In genomic region chr12:1034243-1034642, GRCh38 we compare ENCODE assay signal across 30 cellular contexts.
"Had no signal": no experiment of that assay in that cellular context is flagged by ENCODE, and none has a peak within 500 bp of the region (broad histone marks: within the 10 kb centered on the region; RNA-seq: fewer than 3 reads in every experiment).

No MANE protein-coding gene starts in this region.

- H3K4me3 ChIP-seq: ascending aorta, cardiac muscle cell had no signal

- H3K27ac ChIP-seq: ascending aorta, cardiac muscle cell, VCaP had no signal

- H3K27me3 ChIP-seq: ascending aorta, cardiac muscle cell had no signal

- H3K4me1 ChIP-seq: ascending aorta had no signal

- ATAC-seq: activated CD4-positive, alpha-beta T cell treated with anti-CD3 and anti-CD28 coated beads for 36 hours; activated CD4-positive, CD25-positive, alpha-beta regulatory T cell treated with anti-CD3 and anti-CD28 coated beads, Interleukin-2, amount 50 U/mL, for 24 hours; activated CD8-positive, alpha-beta memory T cell treated with anti-CD3 and anti-CD28 coated beads, Interleukin-2, amount 10 ng/mL, durations not matched to agents 7 days and 5 days; activated CD8-positive, alpha-beta T cell treated with anti-CD3 and anti-CD28 coated beads, Interleukin-2, amount 10 ng/mL, durations not matched to agents 7 days and 5 days; activated naive CD8-positive, alpha-beta T cell treated with anti-CD3 and anti-CD28 coated beads, Interleukin-2, amount 50 U/mL, for 24 hours had no signal

- H3K36me3 ChIP-seq: cardiac muscle cell had no signal

- FAIRE-seq: bronchial epithelial cell, TTC549 had no signal

- H3K9me3 ChIP-seq: ascending aorta had no signal

- DNase-seq: activated CD4-positive, alpha-beta memory T cell treated with anti-CD3 and anti-CD28 coated beads, Interleukin-2, amount 10 ng/mL, durations not matched to agents 7 days and 5 days; activated CD4-positive, alpha-beta T cell treated with anti-CD3 and anti-CD28 coated beads for 1 hour; activated CD4-positive, alpha-beta T cell treated with anti-CD3 and anti-CD28 coated beads for 36 hours; activated CD4-positive, alpha-beta T cell treated with anti-CD3 and anti-CD28 coated beads for 48 hours; activated CD4-positive, alpha-beta T cell treated with anti-CD3 and anti-CD28 coated beads, Interleukin-2, amount 10 ng/mL, durations not matched to agents 7 days and 5 days; activated CD4-positive, alpha-beta T cell treated with anti-CD3 and anti-CD28 coated beads, Interleukin-2, amount 50 U/mL, for 48 hours; activated CD4-positive, CD25-positive, alpha-beta regulatory T cell; activated CD8-positive, alpha-beta memory T cell treated with anti-CD3 and anti-CD28 coated beads for 24 hours; activated CD8-positive, alpha-beta memory T cell treated with anti-CD3 and anti-CD28 coated beads, Interleukin-2, amount 10 ng/mL, durations not matched to agents 7 days and 5 days; activated CD8-positive, alpha-beta memory T cell treated with anti-CD3 and anti-CD28 coated beads, Interleukin-2, amount 50 U/mL, for 48 hours; activated CD8-positive, alpha-beta T cell treated with anti-CD3 and anti-CD28 coated beads, Interleukin-2, amount 10 ng/mL, durations not matched to agents 7 days and 5 days; activated effector memory CD4-positive, alpha-beta T cell treated with Interleukin-2 at 50 U/mL for 16 hours; activated gamma-delta T cell; activated naive CD4-positive, alpha-beta T cell treated with anti-CD3 and anti-CD28 coated beads, Interleukin-2, amount 10 ng/mL, durations not matched to agents 7 days and 5 days; activated naive CD4-positive, alpha-beta T cell treated with Interleukin-2 at 50 U/mL for 16 hours; activated naive CD8-positive, alpha-beta T cell treated with anti-CD3 and anti-CD28 coated beads, Interleukin-2, amount 10 ng/mL, durations not matched to agents 7 days and 5 days; activated naive CD8-positive, alpha-beta T cell treated with anti-CD3 and anti-CD28 coated beads, Interleukin-2, amount 50 U/mL, for 24 hours; activated T-cell treated with anti-CD3 and anti-CD28 coated beads, Interleukin-2, amount 50 U/mL, for 24 hours; activated T-cell treated with anti-CD3 and anti-CD28 coated beads, Interleukin-2, amount 50 U/mL, for 48 hours; amygdala; anterior cingulate cortex; T-helper 1 cell; T-helper 2 cell; T-helper 9 cell had no signal
